16 cellular contexts compared by ENCODE assay signal in genomic region chr9:124389146-124389939, GRCh38. TPM values are rescaled to one million over a fixed set of nuclear protein-coding genes. Genes with fewer than 3 reads are reported as not detected.
A peak's percentile ranks its signal among the peaks of the same experiment; 100 is the strongest.
DNase-seq lines count a peak whose midpoint lies in the region; ATAC-seq, FAIRE-seq and TF ChIP-seq lines count a peak whose summit lies in the region.
"Had no signal": no experiment of that assay in that cellular context is flagged by ENCODE, and none has a peak within 500 bp of the region (broad histone marks: within the 10 kb centered on the region; RNA-seq: fewer than 3 reads in every experiment).

No MANE protein-coding gene starts in this region.

- H3K27ac Mint-ChIP-seq in CD14-positive monocyte (peak overlapping the region in 5 of 7 donors; percentile 2 to 43 (median 33)), H9 (peak overlapping the region; percentile 15 to 93 (median 71); a peak in 5 of 7 replicates), Calu3 (ENCODE audit: unreplicated experiment) (no peak overlapping the region)

- no peak overlapping the region for H3T11ph ChIP-seq in H9 (ENCODE audit: low read length)

- no peak overlapping the region for H4K8ac ChIP-seq in H9 (replicated peaks; ENCODE audit: insufficient read length, low read depth, low read length)

- no peaks in the 10 kb centered on the region for H3K27me3 Mint-ChIP-seq in CD14-positive monocyte (ENCODE audit: low read depth in 3 of 3)
- no peaks in the 10 kb centered on the region for H3K27me3 Mint-ChIP-seq in H9 (ENCODE audit: low read depth)
- no peaks in the 10 kb centered on the region for H3K27me3 Mint-ChIP-seq in Calu3 (ENCODE audit: unreplicated experiment)

- H3K36me3 ChIP-seq in Panc1 (ENCODE audit: control insufficient read depth, insufficient read depth, low read length) (no peaks in the 10 kb centered on the region; the same call in 1 of the 2 replicates), HepG2 (replicated peaks in 1 of 2; ENCODE audit: control insufficient read depth in 1 of 2, insufficient read depth in 2 of 2, low read length in 2 of 2) (peaks cover 2 to 10% of the 10 kb centered on the region in 2 experiments; a peak in 4 of 5 replicates)
- H3K36me3 ChIP-seq: adrenal gland had no signal

- H2BK20ac ChIP-seq in H9 (ENCODE audit: low read depth, low read length, poor library complexity, severe bottlenecking), result no peak overlapping the region

- no peak overlapping the region for H3K4ac ChIP-seq in H9 (ENCODE audit: low read depth, low read length)

- H4K20me1 ChIP-seq in H9 (ENCODE audit: control insufficient read depth, insufficient read depth, insufficient read length), result no peaks in the 10 kb centered on the region
- H4K20me1 ChIP-seq in HepG2 (ENCODE audit: insufficient read depth, low read length), result no peaks in the 10 kb centered on the region

- H3K4me3 ChIP-seq in Panc1 (ENCODE audit: low read depth in 2 of 2, low read length in 2 of 2), result no peak overlapping the region
- no peak overlapping the region for H3K4me3 ChIP-seq in HepG2 (replicated peaks in 1 of 3; ENCODE audit: insufficient read depth in 1 of 3, low read depth in 2 of 3, low read length in 3 of 3)
- H3K4me3 ChIP-seq: adrenal gland, tibial nerve had no signal

- no peak overlapping the region for H3K23ac ChIP-seq in H9 (ENCODE audit: insufficient read length, low read depth, low read length)

- CTCF ChIA-PET in Panc1 (lab: Charles Lee) (interaction anchor here (1.0 kb wide), 1 partner anchor 21 kb away, joined by 4 read pairs; no protein-coding TSS in a partner anchor), HepG2 (lab: Yijun Ruan, JAX; ENCODE audit: low intra/inter-chr PET ratio, low total read pairs) (no interaction called here), Calu3 (lab: Charles Lee) (no interaction called here)

- no peak for TF ChIP-seq RAD21 in HepG2 (CRISPR knock-in tag; IDR thresholded peaks at IDR 0.05)

- H3K4me2 ChIP-seq in H9 (ENCODE audit: insufficient read depth, insufficient read length, low read length) (no peak overlapping the region), HepG2 (ENCODE audit: low read depth, low read length) (no peak overlapping the region; the same call in 1 of the 2 replicates)

- H3K4me1 Mint-ChIP-seq in CD14-positive monocyte (peaks cover 90% of the 10 kb centered on the region), H9 (peaks cover 37 to 50% of the 10 kb centered on the region in 2 experiments), Calu3 (ENCODE audit: low read depth, unreplicated experiment) (peaks cover 50% of the 10 kb centered on the region)

- no peak overlapping the region for H3K4me3 Mint-ChIP-seq in CD14-positive monocyte
- no peak overlapping the region for H3K4me3 Mint-ChIP-seq in H9
- no peak overlapping the region for H3K4me3 Mint-ChIP-seq in Calu3 (ENCODE audit: low read depth, unreplicated experiment)

- WGBS in H9 (ENCODE audit: extremely low coverage, insufficient read length, low lambda C conversion rate), result no CpG with 5 or more reads among the region's 7 CpGs
- WGBS in HepG2 (ENCODE audit: low lambda C conversion rate), result 95% methylated on average over 7 of the region's 7 CpGs

- H3K79me1 ChIP-seq in H9 (ENCODE audit: insufficient read depth, low read depth, low read length, poor library complexity, severe bottlenecking), result peaks cover 11% of the 10 kb centered on the region

- H3K14ac ChIP-seq in H9 (ENCODE audit: insufficient read depth, low read length), result no peak overlapping the region

- H3K9ac ChIP-seq in H9 (ENCODE audit: extremely low read depth, insufficient read length, low read length) (no peak overlapping the region), HepG2 (ENCODE audit: insufficient read depth, low read depth, low read length) (no peak overlapping the region)

- H2BK120ac ChIP-seq in H9 (ENCODE audit: low read depth, low read length, poor library complexity, severe bottlenecking), result no peak overlapping the region

- ATAC-seq in Panc1 (no peak), HepG2 (no peak), HG03520 (IDR thresholded peaks at IDR 0.05; ENCODE audit: unreplicated experiment) (no peak), GM18502 (IDR thresholded peaks at IDR 0.05; ENCODE audit: poor library complexity, unreplicated experiment) (no peak)
- ATAC-seq: activated CD4-positive, CD25-positive, alpha-beta regulatory T cell treated with anti-CD3 and anti-CD28 coated beads, Interleukin-2, amount 50 U/mL, for 24 hours had no signal

- H4K5ac ChIP-seq in H9 (ENCODE audit: insufficient read length, low read depth, low read length), result no peak overlapping the region

- POLR2A ChIA-PET in Panc1 (lab: Charles Lee) (no interaction called here), HepG2 (lab: Yijun Ruan, JAX) (interaction anchor here (1.5 to 1.9 kb wide), 2 partner anchors 11 to 123 kb away, joined by 3 to 6 read pairs; no protein-coding TSS in a partner anchor)

- H4K91ac ChIP-seq in H9 (ENCODE audit: insufficient read length, low read depth, low read length), result no peak overlapping the region

- H3K23me2 ChIP-seq in H9 (ENCODE audit: insufficient read length, low read depth, low read length, poor library complexity, severe bottlenecking), result no peaks in the 10 kb centered on the region

- no peaks in the 10 kb centered on the region for H3K9me3 ChIP-seq in H9 (ENCODE audit: control insufficient read depth, low read depth, low read length)
- no peaks in the 10 kb centered on the region for H3K9me3 ChIP-seq in Panc1 (ENCODE audit: control insufficient read depth, insufficient read depth, low read depth, low read length)
- H3K9me3 ChIP-seq in HepG2 (ENCODE audit: low read length), result no peaks in the 10 kb centered on the region
- H3K9me3 ChIP-seq: adrenal gland, tibial nerve had no signal

- TF ChIP-seq EP300 in HepG2 (IDR thresholded peaks at IDR 0.05; ENCODE audit: low read depth in 2 of 2, low read length in 2 of 2) (no peak), HepG2 (CRISPR knock-in tag; IDR thresholded peaks at IDR 0.05; ENCODE audit: borderline replicate concordance) (no peak)

- no peak overlapping the region for H3K18ac ChIP-seq in H9 (ENCODE audit: insufficient read length, low read depth, low read length)

- no peak overlapping the region for H2BK15ac ChIP-seq in H9 (ENCODE audit: low read depth, low read length)

- H3K27me3 ChIP-seq in H9 (ENCODE audit: insufficient read depth, low read length) (no peaks in the 10 kb centered on the region), Panc1 (ENCODE audit: control insufficient read depth, insufficient read depth, low read length) (no peaks in the 10 kb centered on the region), HepG2 (ENCODE audit: control insufficient read depth in 1 of 2, insufficient read depth in 2 of 2, low read length in 2 of 2) (no peaks in the 10 kb centered on the region)
- H3K27me3 ChIP-seq: adrenal gland, tibial nerve had no signal

- H2AK5ac ChIP-seq in H9 (ENCODE audit: insufficient read length, low read length), result no peak overlapping the region

- H3K27ac ChIP-seq in H9 (ENCODE audit: insufficient read length, low read depth, low read length) (no peak overlapping the region), Panc1 (ENCODE audit: low read length) (peak overlapping the region; percentile 97), HepG2 (ENCODE audit: extremely low read length, insufficient read depth, low read length) (no peak overlapping the region)
- H3K27ac ChIP-seq: adrenal gland, tibial nerve had no signal

- no peak for TF ChIP-seq POLR2A in HepG2 (IDR thresholded peaks at IDR 0.05; ENCODE audit: insufficient read depth in 1 of 2, low read depth in 2 of 2, low read length in 2 of 2)

- no peak overlapping the region for H2BK5ac ChIP-seq in H9 (ENCODE audit: insufficient read length, low read length)

- H3K56ac ChIP-seq in H9 (ENCODE audit: insufficient read length, low read depth, low read length), result no peak overlapping the region

- in situ Hi-C loops in Panc1 (cut with HindIII; ENCODE audit: low pct_unique_long_range_greater_than_20kb, low sequenced_read_pairs) (no loop called here), HepG2 (cut with HindIII; ENCODE audit: extremely low pct_ligation_motif_present, low pct_unique_long_range_greater_than_20kb) (no loop called here)

- peaks cover 4% of the 10 kb centered on the region; the same call in 1 of the 2 replicates for H3K4me1 ChIP-seq in H9 (ENCODE audit: insufficient read depth, low read length)
- peaks cover 90% of the 10 kb centered on the region for H3K4me1 ChIP-seq in Panc1 (ENCODE audit: control insufficient read depth, insufficient read depth, low read length)
- peaks cover 89% of the 10 kb centered on the region for H3K4me1 ChIP-seq in HepG2 (ENCODE audit: insufficient read depth, low read length)

- H3K9me3 Mint-ChIP-seq in CD14-positive monocyte (no peaks in the 10 kb centered on the region), H9 (no peaks in the 10 kb centered on the region), Calu3 (ENCODE audit: low read depth, unreplicated experiment) (no peaks in the 10 kb centered on the region)

- TF ChIP-seq CTCF in CD14-positive monocyte (IDR thresholded peaks at IDR 0.05) (no peak), H9 (conservative IDR thresholded peaks at IDR 0.05) (no peak), Panc1 (IDR thresholded peaks at IDR 0.05) (no peak), HepG2 (CRISPR knock-in tag; IDR thresholded peaks at IDR 0.05) (no peak), Calu3 (IDR thresholded peaks at IDR 0.05; ENCODE audit: unreplicated experiment) (no peak)

- no peak for FAIRE-seq in HepG2 (lab: Jason Lieb, UNC)
- FAIRE-seq: islet of Langerhans had no signal

- H2BK12ac ChIP-seq in H9 (ENCODE audit: insufficient read length, low read depth, low read length), result no peak overlapping the region

- H2AFZ ChIP-seq in H9 (ENCODE audit: low read length) (no peak overlapping the region), HepG2 (ENCODE audit: low read length) (no peak overlapping the region)

- no peak for DNase-seq in CD14-positive monocyte (ENCODE audit: low spot score)
- no peak for DNase-seq in H9
- no peak for DNase-seq in Panc1 (ENCODE audit: low read depth, low spot score)
- DNase-seq in HepG2 (ENCODE audit: low spot score), result no peak
- no peak for DNase-seq in NCI-H446 (lab: John Stamatoyannopoulos, UW)
- DNase-seq in Calu3, result no peak
- DNase-seq: activated T-cell treated with anti-CD3 and anti-CD28 coated beads, Interleukin-2, amount 50 U/mL, for 1 hour; adrenal gland; KG1; NCI-H187; SW 1271 had no signal

- H3K36me3 Mint-ChIP-seq in CD14-positive monocyte (peaks cover 15 to 17% of the 10 kb centered on the region in 2 donors), H9 (ENCODE audit: insufficient read depth in 1 of 3, low read depth in 3 of 3) (no peaks in the 10 kb centered on the region; a peak in 2 of 7 replicates), Calu3 (ENCODE audit: insufficient read depth, unreplicated experiment) (peaks cover 13% of the 10 kb centered on the region)

- peaks cover 21% of the 10 kb centered on the region; the same call in 1 of the 2 replicates for H3K79me2 ChIP-seq in H9 (ENCODE audit: insufficient read depth, low read length)
- H3K79me2 ChIP-seq in HepG2 (ENCODE audit: insufficient read depth, low read length), result peaks cover 88% of the 10 kb centered on the region

- intact Hi-C loops in CD14-positive monocyte (cut with micrococcal nuclease), result no loop called here
- intact Hi-C loops in Panc1 (cut with micrococcal nuclease; ENCODE audit: unreplicated experiment), result no loop called here
- intact Hi-C loops in HepG2 (cut with micrococcal nuclease; ENCODE audit: unreplicated experiment), result no loop called here
- intact Hi-C loops in Calu3 (cut with micrococcal nuclease; ENCODE audit: unreplicated experiment), result no loop called here

- BruUV-seq in Panc1 (replicated peaks; lab: Mats Ljungman, UMichigan) (no TSS peak), HepG2 (replicated peaks; lab: Mats Ljungman, UMichigan) (no TSS peak), Calu3 (replicated peaks; lab: Mats Ljungman, UMichigan) (no TSS peak)

RNA-seq across cellular contexts. Expression of gene PSMB7, which starts 25.9 kb away (rescaled TPM):
- 100 to 1,000 TPM; 191 to 194 TPM for polyA plus RNA-seq in CD14-positive monocyte
- total RNA-seq in H9 (2021), result 209 and 216 TPM in 2 replicates
- 167 TPM for total RNA-seq in Panc1 (2021; ENCODE audit: unreplicated experiment)
- polyA plus RNA-seq in Panc1 (2012; ENCODE audit: insufficient read length), result 181 TPM
- total RNA-seq in HepG2 (2016; rRNA removed; fragmentation: Illumina TruSeq; extraction: Trizol), result 259 and 395 TPM in 2 replicates
- total RNA-seq in HepG2 (2016; cell fraction: cytosol; rRNA removed; fragmentation: Illumina TruSeq; extraction: Trizol; ENCODE audit: low read depth), result 81.7 and 96.6 TPM in 2 replicates
- total RNA-seq in HepG2 (2016; cell fraction: insoluble cytoplasmic fraction; rRNA removed; fragmentation: Illumina TruSeq; extraction: Trizol), result 268 and 419 TPM in 2 replicates
- 127 and 128 TPM in 2 replicates for total RNA-seq in HepG2 (2016; cell fraction: membrane; rRNA removed; fragmentation: Illumina TruSeq; extraction: Trizol)
- total RNA-seq in HepG2 (2016; cell fraction: nucleus; rRNA removed; fragmentation: Illumina TruSeq; extraction: Trizol), result 111 and 118 TPM in 2 replicates
- 261 and 291 TPM in 2 replicates for polyA plus RNA-seq in HepG2 (2011; rRNA removed)
- 283 and 308 TPM in 2 replicates for polyA plus RNA-seq in HepG2 (2011; cell fraction: cytosol; rRNA removed)
- 63.6 and 73.0 TPM in 2 replicates for polyA plus RNA-seq in HepG2 (2011; cell fraction: nucleus; rRNA removed)
- 163 and 239 TPM in 2 replicates for polyA plus RNA-seq in HepG2 (2012)
- 101 and 108 TPM in 2 replicates for polyA plus RNA-seq in HepG2 (2016; cell fraction: cytosol; fragmentation: Illumina TruSeq; extraction: Trizol; ENCODE audit: low read depth)
- polyA plus RNA-seq in HepG2 (2016; cell fraction: insoluble cytoplasmic fraction; fragmentation: Illumina TruSeq; extraction: Trizol; ENCODE audit: low read depth), result 433 and 456 TPM in 2 replicates
- 121 and 132 TPM in 2 replicates for polyA plus RNA-seq in HepG2 (2016; cell fraction: membrane; fragmentation: Illumina TruSeq; extraction: Trizol; ENCODE audit: low read depth)
- 139 and 158 TPM in 2 replicates for polyA plus RNA-seq in HepG2 (2016; cell fraction: nucleus; fragmentation: Illumina TruSeq; extraction: Trizol; ENCODE audit: insufficient read depth, low read depth)
- 167 and 496 TPM in 2 replicates for polyA minus RNA-seq in HepG2 (2011; rRNA and poly(A)+ RNA removed; ENCODE audit: low replicate concordance)
- polyA minus RNA-seq in HepG2 (2011; cell fraction: cytosol; rRNA and poly(A)+ RNA removed), result 83.8 and 88.1 TPM in 2 replicates
- polyA minus RNA-seq in HepG2 (2011; cell fraction: nucleus; rRNA and poly(A)+ RNA removed), result 83.6 and 97.7 TPM in 2 replicates
- total RNA-seq in Calu3 (2022), result 137 and 148 TPM in 2 replicates
